ENCODE assay signal across 6 cellular contexts in genomic region chr22:50305393-50305657, GRCh38. TPM values are rescaled to one million over a fixed set of nuclear protein-coding genes. Genes with fewer than 3 reads are reported as not detected.
DNase-seq lines count a peak whose midpoint lies in the region; TF ChIP-seq lines count a peak whose summit lies in the region.

No MANE protein-coding gene starts in this region.

- H2AFZ ChIP-seq in Karpas-422 (ENCODE audit: low read length), result no peak overlapping the region

- H3K27ac ChIP-seq in Karpas-422 (ENCODE audit: low read length) (no peak overlapping the region), skeletal muscle tissue (ENCODE audit: low read depth, low read length) (peak overlapping the region; percentile 72)

- peaks cover 22% of the 10 kb centered on the region; the same call in 1 of the 2 replicates for H4K20me1 ChIP-seq in Karpas-422 (ENCODE audit: insufficient read depth, low read depth, low read length)

- H3K9me3 ChIP-seq in Karpas-422 (ENCODE audit: low read length) (no peaks in the 10 kb centered on the region), skeletal muscle tissue (ENCODE audit: control insufficient read depth in 3 of 3, low read length in 3 of 3) (no peaks in the 10 kb centered on the region)

- H3K4me1 ChIP-seq in Karpas-422 (ENCODE audit: low read length) (peaks cover 76% of the 10 kb centered on the region), skeletal muscle tissue (ENCODE audit: control insufficient read depth in 3 of 3, insufficient read depth in 3 of 3, low read length in 3 of 3) (peaks cover 52 to 66% (median 66%) of the 10 kb centered on the region in 3 donors)

- no peaks in the 10 kb centered on the region for H3K79me2 ChIP-seq in Karpas-422 (ENCODE audit: low read length)

- H3K4me3 ChIP-seq in Karpas-422 (ENCODE audit: low read length), result no peak overlapping the region
- H3K4me3 ChIP-seq in epithelial cell of esophagus (ENCODE audit: low read length), result peak overlapping the region; percentile 86
- peak overlapping the region; percentile 69 to 76 (median 72) for H3K4me3 ChIP-seq in skeletal muscle tissue (ENCODE audit: low read length in 3 of 3)

- H3K9ac ChIP-seq in Karpas-422 (ENCODE audit: low read length) (peak overlapping the region; percentile 43), skeletal muscle tissue (ENCODE audit: low read depth in 1 of 3, low read length in 3 of 3) (peak overlapping the region; percentile 13 to 71 (median 45))

- H3K27me3 ChIP-seq in Karpas-422 (ENCODE audit: low read length) (no peaks in the 10 kb centered on the region), skeletal muscle tissue (ENCODE audit: control insufficient read depth in 3 of 3, insufficient read depth in 3 of 3, low read length in 3 of 3) (peaks cover 0 to 2% (median 0%) of the 10 kb centered on the region in 3 donors)

- no peak for TF ChIP-seq CTCF in epithelial cell of esophagus (IDR thresholded peaks at IDR 0.05; ENCODE audit: insufficient read depth, low read depth, low read length, missing control alignments)

- DNase-seq in Karpas-422 (no peak), epithelial cell of esophagus (ENCODE audit: low read depth) (no peak), NCI-H774 (lab: John Stamatoyannopoulos, UW) (no peak)
- DNase-seq in stimulated activated naive CD4-positive, alpha-beta T cell treated with Interleukin-2 at 50 U/mL for 16 hours (lab: John Stamatoyannopoulos, UW), result no peak
- no peak for DNase-seq in activated effector memory CD4-positive, alpha-beta T cell treated with Interleukin-2 at 50 U/mL for 16 hours

- H3K9me2 ChIP-seq in Karpas-422 (replicated peaks; ENCODE audit: insufficient read depth, low read length), result no peaks in the 10 kb centered on the region

- peak overlapping the region; percentile 71 for H3K4me2 ChIP-seq in Karpas-422 (ENCODE audit: low read depth, low read length, poor library complexity, severe bottlenecking)

- H3K36me3 ChIP-seq in Karpas-422 (ENCODE audit: insufficient read depth, low read length) (no peaks in the 10 kb centered on the region), skeletal muscle tissue (ENCODE audit: control insufficient read depth in 3 of 3, insufficient read depth in 3 of 3, low read length in 3 of 3) (no peaks in the 10 kb centered on the region)

RNA-seq across cellular contexts. Expression of gene PLXNB2, which starts 2.1 kb away (rescaled TPM):
- total RNA-seq in Karpas-422 (2014; rRNA removed; shearing (Covaris generic); ENCODE audit: low replicate concordance), result 2.6 and 7.8 TPM in 2 replicates
- total RNA-seq in skeletal muscle tissue, result 48.5 TPM

RNA-seq across cellular contexts. Expression of gene DENND6B, which starts 21.5 kb away (rescaled TPM):
- 0.90 and 2.7 TPM in 2 replicates for total RNA-seq in Karpas-422 (2014; rRNA removed; shearing (Covaris generic); ENCODE audit: low replicate concordance)
- 1.0 TPM for total RNA-seq in skeletal muscle tissue

RNA-seq across cellular contexts. Expression of gene MAPK11, which starts 35.1 kb away (rescaled TPM):
- 6.4 and 15.8 TPM in 2 replicates for total RNA-seq in Karpas-422 (2014; rRNA removed; shearing (Covaris generic); ENCODE audit: low replicate concordance)
- 3.1 TPM for total RNA-seq in skeletal muscle tissue

RNA-seq across cellular contexts. Expression of gene PPP6R2, which starts 37.8 kb away (rescaled TPM):
- 32.9 and 78.0 TPM in 2 replicates for total RNA-seq in Karpas-422 (2014; rRNA removed; shearing (Covaris generic); ENCODE audit: low replicate concordance)
- total RNA-seq in skeletal muscle tissue, result 28.2 TPM

RNA-seq across cellular contexts. Expression of gene MAPK12, which starts 43.8 kb away (rescaled TPM):
- 45.4 and 110 TPM in 2 replicates for total RNA-seq in Karpas-422 (2014; rRNA removed; shearing (Covaris generic); ENCODE audit: low replicate concordance)
- 18.8 TPM for total RNA-seq in skeletal muscle tissue
